7 cellular contexts compared by ENCODE assay signal in genomic region chr12:85866929-85867776, GRCh38. TPM values are rescaled to one million over a fixed set of nuclear protein-coding genes. Genes with fewer than 3 reads are reported as not detected.
DNase-seq lines count a peak whose midpoint lies in the region; ATAC-seq and TF ChIP-seq lines count a peak whose summit lies in the region.

No MANE protein-coding gene starts in this region.

- H3K27me3 ChIP-seq in liver (ENCODE audit: control insufficient read depth in 4 of 4, insufficient read depth in 4 of 4, low read length in 3 of 4), result peaks cover 0 to 5% (median 2%) of the 10 kb centered on the region in 4 donors

- no peak overlapping the region for H3K9ac ChIP-seq in liver (ENCODE audit: low read depth in 1 of 2, low read length in 2 of 2)

- no peaks in the 10 kb centered on the region for H3K4me1 ChIP-seq in liver (ENCODE audit: control insufficient read depth in 4 of 4, insufficient read depth in 4 of 4, low read length in 3 of 4)

- 35% methylated on average over 5 of the region's 5 CpGs for WGBS in liver

- ATAC-seq in GM21390 (IDR thresholded peaks at IDR 0.05; ENCODE audit: unreplicated experiment) (peak; percentile 93), HG03520 (IDR thresholded peaks at IDR 0.05; ENCODE audit: unreplicated experiment) (peak; percentile 94)

- TF ChIP-seq RAD21 in liver (IDR thresholded peaks at IDR 0.05), result peak; percentile 85 to 87

- POLR2A ChIA-PET in GM10248 (lab: Yijun Ruan, JAX), result no interaction called here

- CTCF ChIA-PET in GM10248 (lab: Yijun Ruan, JAX), result interaction anchor here (0.6 to 7.2 kb wide), 60 partner anchors 8 to 790 kb away, joined by 3 to 74 read pairs (median 4); no protein-coding TSS in a partner anchor

- H3K4me3 ChIP-seq in liver (ENCODE audit: low read depth in 1 of 3, low read length in 3 of 3), result no peak overlapping the region

- H3K9me3 ChIP-seq in liver (ENCODE audit: control insufficient read depth in 4 of 4, low read length in 3 of 4), result no peaks in the 10 kb centered on the region

- DNase-seq in GM10248 (ENCODE audit: extremely low spot score) (peak; percentile 55), NCI-H748 (lab: John Stamatoyannopoulos, UW; ENCODE audit: unreplicated experiment) (peak; percentile 65), cerebellum (ENCODE audit: low spot score) (peak; percentile 43)
- DNase-seq in activated CD4-positive, CD25-positive, alpha-beta regulatory T cell (lab: John Stamatoyannopoulos, UW), result no peak

- H3K27ac ChIP-seq in liver (ENCODE audit: low read depth in 1 of 2, low read length in 2 of 2), result no peak overlapping the region

- TF ChIP-seq CTCF in GM10248 (IDR thresholded peaks at IDR 0.05; ENCODE audit: control extremely low read depth, extremely low read depth, low read depth, missing control alignments) (peak; percentile 80), liver (IDR thresholded peaks at IDR 0.05; ENCODE audit: low read depth, low read length, missing input control) (peak; percentile 70)

- no peaks in the 10 kb centered on the region for H3K36me3 ChIP-seq in liver (ENCODE audit: control insufficient read depth in 4 of 4, insufficient read depth in 3 of 4, low read depth in 1 of 4, low read length in 3 of 4)

TF ChIP-seq in liver, 16 proteins besides CTCF, POLR2A, EP300 and RAD21:
- no peak for TF ChIP-seq HNF4A (conservative IDR thresholded peaks at IDR 0.05)
- TF ChIP-seq ZBTB33 (IDR thresholded peaks at IDR 0.05), result no peak
- no peak for TF ChIP-seq MAX (IDR thresholded peaks at IDR 0.05)
- no peak for TF ChIP-seq FOXA1 (IDR thresholded peaks at IDR 0.05)
- no peak for TF ChIP-seq TAF1 (conservative IDR thresholded peaks at IDR 0.05)
TF ChIP-seq in liver: peak in this region for 0.

RNA-seq across cellular contexts. Expression of gene NTS, which starts 6.9 kb away (rescaled TPM):
- total RNA-seq in cerebellum (1.2 TPM), liver (1 to 10 TPM in 1 of 2 donors, under 1 TPM in 1; 0.08 to 4.2 TPM)
- under 1 TPM; 0.09 to 0.25 TPM for polyA plus RNA-seq in liver

RNA-seq across cellular contexts. Expression of gene RASSF9, which starts 30.9 kb away (rescaled TPM):
- total RNA-seq in cerebellum (2.4 TPM), liver (1 to 10 TPM in 1 of 2 donors, under 1 TPM in 1; 0.84 to 1.0 TPM)
- polyA plus RNA-seq in liver, result under 1 TPM; 0.33 to 0.35 TPM

Comparison
In these comparisons a context has a peak if more than half of its experiments do, and no peak if none do; other contexts are left out.
1. DNase-seq: peak in GM10248 (single experiment), NCI-H748 (single experiment) and cerebellum (single experiment); none in activated CD4-positive, CD25-positive, alpha-beta regulatory T cell (0 of 4).